In the genomic region with DNA sequence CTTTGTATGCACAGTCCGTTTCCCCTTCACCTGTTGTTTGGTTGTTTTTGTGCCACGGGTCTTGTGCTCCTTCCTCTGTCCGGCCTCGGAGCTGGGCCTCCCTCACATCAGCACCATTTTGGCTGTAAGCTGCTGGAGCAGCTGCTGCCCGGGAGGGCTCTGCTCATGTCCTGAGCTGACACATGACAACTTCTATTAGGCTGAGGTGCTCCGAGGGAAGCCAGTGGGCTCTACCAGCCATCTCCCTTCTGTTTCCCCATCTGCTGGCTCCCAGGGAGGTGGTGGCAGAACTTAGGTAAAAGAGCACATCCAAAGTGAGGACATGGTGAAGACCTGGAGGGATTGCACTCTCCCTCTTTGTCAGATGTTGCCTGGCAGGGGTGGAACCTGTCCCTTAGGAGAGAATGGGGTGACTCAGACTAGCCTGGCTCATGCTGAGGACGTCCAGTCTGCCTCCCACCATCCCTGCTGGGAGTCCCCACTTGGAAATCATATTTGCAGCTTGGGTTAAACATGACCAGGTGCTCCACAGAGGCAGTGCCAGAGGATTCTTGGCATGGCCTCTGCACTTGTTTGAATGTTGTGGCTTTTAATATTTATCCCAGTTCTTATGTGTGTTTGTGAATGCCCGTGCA, we compare ENCODE assay signal across 21 cellular contexts. TPM values are rescaled to one million over a fixed set of nuclear protein-coding genes. Genes with fewer than 3 reads are reported as not detected.
DNase-seq lines count a peak whose midpoint lies in the region; ATAC-seq and TF ChIP-seq lines count a peak whose summit lies in the region.
"Had no signal": no experiment of that assay in that cellular context is flagged by ENCODE, and none has a peak within 500 bp of the region (broad histone marks: within the 10 kb centered on the region; RNA-seq: fewer than 3 reads in every experiment).

No MANE protein-coding gene starts in this region.

- no peaks in the 10 kb centered on the region for H3K4me1 ChIP-seq in transverse colon

- no peak overlapping the region for H3K4me3 Mint-ChIP-seq in effector memory CD8-positive, alpha-beta T cell
- H3K4me3 Mint-ChIP-seq: HFFc6 had no signal

- DNase-seq in cardiac septum (ENCODE audit: low spot score) (peak; percentile 61), Right ventricle myocardium superior (no peak), NCI-H1092 treated with DMSO at 0.1 percent for 48 hours (lab: John Stamatoyannopoulos, UW) (peak; percentile 32), WERI-Rb-1 (peak; percentile 78), retina (peak; percentile 70), transverse colon (no peak), left colon (no peak)
- no peak for DNase-seq in effector memory CD8-positive, alpha-beta T cell
- DNase-seq: DMS153, HFFc6, Karpas-422, MM.1S, NCI-H1105 treated with DMSO at 0.1 percent for 48 hours, NCI-H2029 treated with DMSO at 0.1 percent for 48 hours, SHP77, T-helper 1 cell had no signal

- H3K27me3 Mint-ChIP-seq in effector memory CD8-positive, alpha-beta T cell = peaks cover 7 to 13% of the 10 kb centered on the region in 2 donors

- intact Hi-C loops in cardiac septum (cut with DNase I) = no loop called here
- intact Hi-C loops in Right ventricle myocardium superior (cut with DNase I) = no loop called here
- intact Hi-C loops in transverse colon (cut with DNase I; ENCODE audit: low total_unique reads) = no loop called here
- intact Hi-C loops in left colon (cut with DNase I, micrococcal nuclease) = no loop called here

- H3K4me1 Mint-ChIP-seq in effector memory CD8-positive, alpha-beta T cell (ENCODE audit: low read depth in 2 of 2) = no peaks in the 10 kb centered on the region

- no peak for TF ChIP-seq EP300 in transverse colon (IDR thresholded peaks at IDR 0.05; ENCODE audit: low read depth)

- WGBS in transverse colon (ENCODE audit: low coverage in 1 of 2), 2 donors = 60% methylated on average over 8 of the region's 8 CpGs; no CpG with 5 or more reads in 1 of the 2 donors

- no peak overlapping the region for H3K4me3 ChIP-seq in WERI-Rb-1 (ENCODE audit: low read depth, low read length)
- no peak overlapping the region for H3K4me3 ChIP-seq in transverse colon

- no peak for TF ChIP-seq POLR2A in transverse colon (IDR thresholded peaks at IDR 0.05)

- no peaks in the 10 kb centered on the region for H3K27me3 ChIP-seq in WERI-Rb-1 (ENCODE audit: insufficient read depth, low read depth, severe bottlenecking)
- H3K27me3 ChIP-seq in transverse colon = no peaks in the 10 kb centered on the region

- TF ChIP-seq CTCF in WERI-Rb-1 (IDR thresholded peaks at IDR 0.05; ENCODE audit: low read depth, low read length) (no peak), transverse colon (IDR thresholded peaks at IDR 0.05) (no peak)

- no peaks in the 10 kb centered on the region for H3K9me3 Mint-ChIP-seq in effector memory CD8-positive, alpha-beta T cell
- H3K9me3 Mint-ChIP-seq: HFFc6 had no signal

- ATAC-seq in Right ventricle myocardium superior (ENCODE audit: poor library complexity) (no peak), left colon (no peak)
- ATAC-seq in effector memory CD8-positive, alpha-beta T cell (replicated peaks) = no peak
- ATAC-seq: SK-N-SH treated with all-trans-retinoic acid at 6 μM for 48 hours had no signal

- in situ Hi-C loops in transverse colon (cut with MboI; ENCODE audit: low pct_ligation_motif_present in 1 of 4, low pct_unique_long_range_greater_than_20kb in 1 of 4, low sequenced_read_pairs in 3 of 4) = no loop called here

- H3K36me3 Mint-ChIP-seq in effector memory CD8-positive, alpha-beta T cell (ENCODE audit: insufficient read depth) = no peaks in the 10 kb centered on the region

- H3K36me3 ChIP-seq in WERI-Rb-1 (no peaks in the 10 kb centered on the region), transverse colon (no peaks in the 10 kb centered on the region)

- H3K9me3 ChIP-seq in WERI-Rb-1 (ENCODE audit: severe bottlenecking) (no peaks in the 10 kb centered on the region), transverse colon (no peaks in the 10 kb centered on the region)

- no peak overlapping the region for H3K27ac Mint-ChIP-seq in effector memory CD8-positive, alpha-beta T cell
- H3K27ac Mint-ChIP-seq: HFFc6 had no signal

- H3K27ac ChIP-seq in WERI-Rb-1 (peak overlapping the region; percentile 45), transverse colon (no peak overlapping the region)
- H3K27ac ChIP-seq: C4-2B had no signal

RNA-seq across cellular contexts. Expression of gene TNP1, which starts 49.8 kb away (rescaled TPM):
- not detected for total RNA-seq in cardiac septum
- total RNA-seq in Right ventricle myocardium superior = not detected
- not detected for total RNA-seq in transverse colon
- not detected for total RNA-seq in left colon
- total RNA-seq: A673, H1, HFFc6, IMR-90 had no signal

Comparison
In these comparisons a context has a peak if more than half of its experiments do, and no peak if none do; other contexts are left out.
1. DNase-seq: peak in cardiac septum (single experiment), NCI-H1092 treated with DMSO at 0.1 percent for 48 hours (single experiment), WERI-Rb-1 (single experiment) and retina (single experiment); none in Right ventricle myocardium superior (single experiment), transverse colon (single experiment), left colon (0 of 2) and effector memory CD8-positive, alpha-beta T cell (0 of 3).